Comparison of ENCODE assay signal across 7 cellular contexts in the genomic region with DNA sequence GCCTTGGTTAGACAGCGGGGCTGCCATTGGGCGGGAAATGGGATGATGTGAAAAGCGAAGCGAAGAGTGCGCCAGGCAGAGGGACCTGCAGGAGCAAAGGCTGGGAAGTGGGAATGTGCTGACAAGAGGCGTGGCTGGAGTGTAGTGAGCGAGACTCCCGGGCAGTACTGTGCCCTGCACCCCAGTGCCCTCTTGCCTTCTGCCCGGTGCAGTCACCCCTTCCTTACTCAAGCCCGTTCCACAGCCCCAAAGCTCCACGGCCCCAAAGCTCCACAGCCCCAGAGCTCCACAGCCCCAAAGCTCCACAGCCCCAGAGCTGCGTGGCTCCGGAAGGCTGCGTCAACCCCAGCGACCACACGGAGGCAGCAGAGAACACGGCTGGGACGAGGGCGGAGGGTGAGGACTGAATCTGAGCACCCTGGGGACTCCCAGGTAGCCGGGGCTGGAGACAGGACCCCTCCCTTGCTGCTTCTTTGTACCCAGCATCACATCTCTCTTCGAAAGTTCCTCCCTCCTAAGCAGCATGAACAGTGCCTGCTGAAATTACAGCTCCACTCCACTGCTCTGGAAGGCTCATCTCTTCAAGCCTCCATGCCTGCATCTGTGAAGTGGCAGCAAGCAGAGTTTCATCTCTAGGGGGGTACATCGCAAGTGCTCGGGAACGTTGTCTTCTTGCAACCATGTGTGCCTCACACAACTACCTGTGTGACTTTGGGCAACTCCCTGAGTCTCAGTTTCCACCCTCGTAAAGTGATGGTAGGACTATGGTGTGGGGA.
A peak's percentile ranks its signal among the peaks of the same experiment; 100 is the strongest.
DNase-seq lines count a peak whose midpoint lies in the region; ATAC-seq, FAIRE-seq and TF ChIP-seq lines count a peak whose summit lies in the region.

No MANE protein-coding gene starts in this region.

- no peak overlapping the region for H2BK12ac ChIP-seq in H9 (ENCODE audit: insufficient read length, low read depth, low read length)
- no peak overlapping the region for H2BK12ac ChIP-seq in trophoblast cell (ENCODE audit: low read length)

- H3T11ph ChIP-seq in H9 (ENCODE audit: low read length), result no peak overlapping the region

- H2BK5ac ChIP-seq in H9 (ENCODE audit: insufficient read length, low read length) (no peak overlapping the region), trophoblast cell (ENCODE audit: low read depth, low read length, poor library complexity) (no peak overlapping the region)

- no peaks in the 10 kb centered on the region for H3K4me1 ChIP-seq in H9 (ENCODE audit: insufficient read depth, low read length)
- H3K4me1 ChIP-seq in gastroesophageal sphincter, result peaks cover 0 to 17% (median 3%) of the 10 kb centered on the region in 3 donors
- peaks cover 3 to 6% of the 10 kb centered on the region in 2 experiments for H3K4me1 ChIP-seq in trophoblast cell (ENCODE audit: control insufficient read depth in 1 of 2, insufficient read depth in 2 of 2, low read length in 2 of 2)

- H2AK5ac ChIP-seq in H9 (ENCODE audit: insufficient read length, low read length), result no peak overlapping the region
- H2AK5ac ChIP-seq in trophoblast cell (ENCODE audit: low read length), result no peak overlapping the region

- no peak overlapping the region for H2BK15ac ChIP-seq in H9 (ENCODE audit: low read depth, low read length)

- no peak overlapping the region for H3K27ac ChIP-seq in H9 (ENCODE audit: insufficient read length, low read depth, low read length)
- H3K27ac ChIP-seq in gastroesophageal sphincter, result no peak overlapping the region
- no peak overlapping the region for H3K27ac ChIP-seq in trophoblast cell (ENCODE audit: low read depth, low read length)

- H3K23ac ChIP-seq in H9 (ENCODE audit: insufficient read length, low read depth, low read length), result no peak overlapping the region
- no peak overlapping the region for H3K23ac ChIP-seq in trophoblast cell (ENCODE audit: low read length)

- H2BK120ac ChIP-seq in H9 (ENCODE audit: low read depth, low read length, poor library complexity, severe bottlenecking) (no peak overlapping the region), trophoblast cell (ENCODE audit: insufficient read depth, low read length, poor library complexity) (no peak overlapping the region)

- H3K9me3 ChIP-seq in H9 (ENCODE audit: control insufficient read depth, low read depth, low read length), result no peaks in the 10 kb centered on the region
- H3K9me3 ChIP-seq in gastroesophageal sphincter, result no peaks in the 10 kb centered on the region
- peaks cover 5% of the 10 kb centered on the region for H3K9me3 ChIP-seq in trophoblast cell (ENCODE audit: insufficient read depth, low read depth, low read length)

- no peak overlapping the region for H2AFZ ChIP-seq in H9 (ENCODE audit: low read length)
- H2AFZ ChIP-seq in trophoblast cell (ENCODE audit: insufficient read depth, low read length, poor library complexity), result no peak overlapping the region

- no peak for TF ChIP-seq EP300 in gastroesophageal sphincter (IDR thresholded peaks at IDR 0.05)

- H3K27ac Mint-ChIP-seq in H9, result no peak overlapping the region

- no peak overlapping the region for H4K12ac ChIP-seq in trophoblast cell (ENCODE audit: low read depth, low read length)

- DNase-seq in GM06990 (ENCODE audit: extremely low read depth, insufficient read length) (peak; percentile 37), H9 (peak; percentile 76), OCI-M1 (lab: John Stamatoyannopoulos, UW) (peak; percentile 64), trophoblast cell (peak; percentile 43 to 81), urothelium cell line (ENCODE audit: low spot score) (peak; percentile 86)
- peak; percentile 39 for DNase-seq in activated T-helper 9 cell treated with anti-CD3 and anti-CD28 coated beads, Interleukin-2, amount 50 U/mL, for 16 hours (ENCODE audit: low read depth)

- H3K9ac ChIP-seq in H9 (ENCODE audit: extremely low read depth, insufficient read length, low read length) (no peak overlapping the region), trophoblast cell (ENCODE audit: low read length) (no peak overlapping the region)

- H3K36me3 Mint-ChIP-seq in H9 (ENCODE audit: insufficient read depth in 1 of 3, low read depth in 3 of 3), result no peaks in the 10 kb centered on the region

- H3K79me1 ChIP-seq in H9 (ENCODE audit: insufficient read depth, low read depth, low read length, poor library complexity, severe bottlenecking), result no peaks in the 10 kb centered on the region
- H3K79me1 ChIP-seq in trophoblast cell (ENCODE audit: low read length), result no peaks in the 10 kb centered on the region

- peak; percentile 93 for TF ChIP-seq CTCF in GM06990 (IDR thresholded peaks at IDR 0.05; ENCODE audit: insufficient read depth, low read length, poor library complexity, severe bottlenecking)
- TF ChIP-seq CTCF in H9 (conservative IDR thresholded peaks at IDR 0.05), result peak; percentile 93
- TF ChIP-seq CTCF in gastroesophageal sphincter (IDR thresholded peaks at IDR 0.05), result peak in 3 of 4 experiments; percentile 49 to 84 (median 61)

- H3K36me3 ChIP-seq in GM06990 (ENCODE audit: control insufficient read depth, insufficient read depth, low read length) (no peaks in the 10 kb centered on the region), gastroesophageal sphincter (no peaks in the 10 kb centered on the region), trophoblast cell (ENCODE audit: control insufficient read depth in 1 of 2, insufficient read depth in 2 of 2, low read length in 2 of 2) (no peaks in the 10 kb centered on the region)

- peaks cover 55% of the 10 kb centered on the region for H3K27me3 Mint-ChIP-seq in H9 (ENCODE audit: low read depth)

- no peak overlapping the region for H2BK20ac ChIP-seq in H9 (ENCODE audit: low read depth, low read length, poor library complexity, severe bottlenecking)

- H4K20me1 ChIP-seq in H9 (ENCODE audit: control insufficient read depth, insufficient read depth, insufficient read length), result no peaks in the 10 kb centered on the region

- no peak for FAIRE-seq in urothelium cell line (lab: Jason Lieb, UNC)

- ATAC-seq in gastroesophageal sphincter, result peak; percentile 70

- H4K91ac ChIP-seq in H9 (ENCODE audit: insufficient read length, low read depth, low read length) (no peak overlapping the region), trophoblast cell (ENCODE audit: low read depth, low read length) (no peak overlapping the region)

- H3K56ac ChIP-seq in H9 (ENCODE audit: insufficient read length, low read depth, low read length), result no peak overlapping the region

- H3K4ac ChIP-seq in H9 (ENCODE audit: low read depth, low read length) (no peak overlapping the region), trophoblast cell (ENCODE audit: low read depth, low read length) (no peak overlapping the region)

- H3K4me3 ChIP-seq in GM06990 (replicated peaks; ENCODE audit: low read depth, low read length), result no peak overlapping the region
- no peak overlapping the region for H3K4me3 ChIP-seq in gastroesophageal sphincter
- peak overlapping the region; percentile 7 for H3K4me3 ChIP-seq in trophoblast cell (ENCODE audit: low read depth, low read length)

- no peak overlapping the region; a peak in 1 of 5 replicates for H3K4me3 Mint-ChIP-seq in H9

- H3K79me2 ChIP-seq in H9 (ENCODE audit: insufficient read depth, low read length) (no peaks in the 10 kb centered on the region), trophoblast cell (ENCODE audit: control insufficient read depth, insufficient read depth, low read length, poor library complexity) (no peaks in the 10 kb centered on the region)

- no peak overlapping the region for H3K4me2 ChIP-seq in H9 (ENCODE audit: insufficient read depth, insufficient read length, low read length)
- H3K4me2 ChIP-seq in trophoblast cell (ENCODE audit: low read length), result no peak overlapping the region

- no CpG with 5 or more reads among the region's 25 CpGs for WGBS in H9 (ENCODE audit: extremely low coverage, insufficient read length, low lambda C conversion rate)
- WGBS in gastroesophageal sphincter (ENCODE audit: low coverage in 1 of 2), 2 donors, result 5 to 26% methylated on average over 16 of the region's 25 CpGs
- no CpG with 5 or more reads among the region's 25 CpGs for WGBS in trophoblast cell (ENCODE audit: extremely low coverage, insufficient coverage, insufficient read length)

- H4K5ac ChIP-seq in H9 (ENCODE audit: insufficient read length, low read depth, low read length), result no peak overlapping the region

- H3K4me1 Mint-ChIP-seq in H9, result peaks cover 6 to 24% of the 10 kb centered on the region in 2 experiments

- no peak overlapping the region for H3K14ac ChIP-seq in H9 (ENCODE audit: insufficient read depth, low read length)
- no peak overlapping the region for H3K14ac ChIP-seq in trophoblast cell (ENCODE audit: low read length)

- no peak overlapping the region for H3K18ac ChIP-seq in H9 (ENCODE audit: insufficient read length, low read depth, low read length)
- H3K18ac ChIP-seq in trophoblast cell (ENCODE audit: low read length), result no peak overlapping the region

- H3K27me3 ChIP-seq in GM06990 (replicated peaks; ENCODE audit: control insufficient read depth, insufficient read depth, low read length), result no peaks in the 10 kb centered on the region; the same call in 1 of the 2 replicates
- peaks cover 12% of the 10 kb centered on the region; the same call in 1 of the 2 replicates for H3K27me3 ChIP-seq in H9 (ENCODE audit: insufficient read depth, low read length)
- H3K27me3 ChIP-seq in gastroesophageal sphincter, result peaks cover 75% of the 10 kb centered on the region
- H3K27me3 ChIP-seq in trophoblast cell (ENCODE audit: insufficient read depth, low read length), result peaks cover 12% of the 10 kb centered on the region

- no peaks in the 10 kb centered on the region for H3K23me2 ChIP-seq in H9 (ENCODE audit: insufficient read length, low read depth, low read length, poor library complexity, severe bottlenecking)

- TF ChIP-seq POLR2A in gastroesophageal sphincter (IDR thresholded peaks at IDR 0.05), result no peak

- H4K8ac ChIP-seq in H9 (replicated peaks; ENCODE audit: insufficient read length, low read depth, low read length) (no peak overlapping the region), trophoblast cell (ENCODE audit: low read depth, low read length) (no peak overlapping the region)

- H3K9me3 Mint-ChIP-seq in H9, result peaks cover 0 to 2% of the 10 kb centered on the region in 2 experiments; a peak in 1 of 5 replicates
